ENCODE assay signal across 8 cellular contexts in the genomic region with DNA sequence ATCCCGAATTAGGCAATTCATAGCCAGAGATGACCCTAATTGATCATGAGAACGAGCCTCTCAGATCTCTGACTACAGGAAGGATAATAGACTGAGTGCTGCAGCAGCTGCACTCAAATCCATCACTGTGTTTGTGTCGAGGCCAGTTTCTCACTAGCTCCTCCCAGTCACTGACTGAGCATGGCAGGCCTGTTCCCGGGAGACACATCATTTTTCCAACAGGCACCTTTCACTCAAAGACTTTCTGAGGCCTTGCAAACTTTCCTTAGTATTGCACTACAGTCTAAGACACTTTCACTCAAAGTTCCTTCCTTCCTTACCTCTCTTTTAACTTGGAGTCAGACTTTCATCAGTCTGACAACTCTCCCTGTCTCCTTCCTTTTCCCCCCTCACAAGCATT. TPM values are rescaled to one million over a fixed set of nuclear protein-coding genes. Genes with fewer than 3 reads are reported as not detected.
A peak's percentile ranks its signal among the peaks of the same experiment; 100 is the strongest.
DNase-seq lines count a peak whose midpoint lies in the region; ATAC-seq and TF ChIP-seq lines count a peak whose summit lies in the region.

No MANE protein-coding gene starts in this region.

- no peak overlapping the region for H2BK15ac ChIP-seq in neuronal stem cell (ENCODE audit: low read length)

- H3K4me1 Mint-ChIP-seq in brain = peaks cover 49% of the 10 kb centered on the region

- no peak for TF ChIP-seq CTCF in brain (conservative IDR thresholded peaks at IDR 0.05)

- no peaks in the 10 kb centered on the region for H3K27me3 ChIP-seq in neuronal stem cell (ENCODE audit: control insufficient read depth in 3 of 3, insufficient read depth in 3 of 3, low read depth in 1 of 3, low read length in 3 of 3)

- no peaks in the 10 kb centered on the region for H3K9me3 Mint-ChIP-seq in brain

- H3K9ac ChIP-seq in neuronal stem cell (ENCODE audit: low read depth, low read length, poor library complexity) = no peak overlapping the region

- H3K4me3 ChIP-seq in neuronal stem cell (ENCODE audit: low read length in 2 of 2) = no peak overlapping the region

- peaks cover 7 to 10% of the 10 kb centered on the region in 2 donors for H3K4me1 ChIP-seq in neuronal stem cell (ENCODE audit: control insufficient read depth in 2 of 2, insufficient read depth in 1 of 2, low read depth in 1 of 2, low read length in 2 of 2)

- no peak overlapping the region for H4K91ac ChIP-seq in neuronal stem cell (ENCODE audit: low read depth, low read length, poor library complexity)

- intact Hi-C loops in left colon (cut with DNase I, micrococcal nuclease) = no loop called here

- H2AK5ac ChIP-seq in neuronal stem cell (ENCODE audit: low read depth, low read length) = no peak overlapping the region

- H3K27me3 Mint-ChIP-seq in brain = no peaks in the 10 kb centered on the region

- no peak overlapping the region for H2AFZ ChIP-seq in neuronal stem cell (ENCODE audit: low read length)

- no CpG with 5 or more reads among the region's 4 CpGs for WGBS in neuronal stem cell (ENCODE audit: extremely low coverage in 2 of 2, insufficient read length in 2 of 2, insufficient replicate concordance in 1 of 2), 2 donors

- peak overlapping the region; percentile 10 to 81 (median 41) for H3K27ac Mint-ChIP-seq in brain

- H3K36me3 ChIP-seq in neuronal stem cell (replicated peaks in 1 of 2; ENCODE audit: control insufficient read depth in 2 of 2, insufficient read depth in 2 of 2, low read length in 2 of 2) = peaks cover 0 to 6% of the 10 kb centered on the region in 2 donors

- no peak overlapping the region for H3K14ac ChIP-seq in neuronal stem cell (ENCODE audit: low read length)

- no peak overlapping the region for H3K4ac ChIP-seq in neuronal stem cell (ENCODE audit: low read length)

- no peak overlapping the region for H3K18ac ChIP-seq in neuronal stem cell (ENCODE audit: low read length)

- no peak overlapping the region for H2BK12ac ChIP-seq in neuronal stem cell (ENCODE audit: low read length)

- H3K79me1 ChIP-seq in neuronal stem cell (ENCODE audit: low read depth, low read length) = peaks cover 6% of the 10 kb centered on the region

- peak; percentile 6 to 52 for DNase-seq in NCI-H526 (lab: John Stamatoyannopoulos, UW)
- DNase-seq in NCI-H526 treated with DMSO at 0.1 percent for 48 hours (lab: John Stamatoyannopoulos, UW) = no peak
- DNase-seq in NCI-H1694 treated with DMSO at 0.1 percent for 48 hours (lab: John Stamatoyannopoulos, UW) = peak; percentile 11
- no peak for DNase-seq in neuronal stem cell (ENCODE audit: low spot score)
- DNase-seq in hepatic stellate cell (ENCODE audit: low spot score) = no peak
- no peak for DNase-seq in left colon

- H2BK120ac ChIP-seq in neuronal stem cell (ENCODE audit: low read depth, low read length) = no peak overlapping the region

- peaks cover 41% of the 10 kb centered on the region for H3K36me3 Mint-ChIP-seq in brain

- peak overlapping the region; percentile 39 for H3K27ac ChIP-seq in neuronal stem cell (replicated peaks; ENCODE audit: low read length)

- no peak overlapping the region for H2BK5ac ChIP-seq in neuronal stem cell (ENCODE audit: low read length)

- no peak overlapping the region for H3K23ac ChIP-seq in neuronal stem cell (ENCODE audit: low read depth, low read length, poor library complexity)

- no peak overlapping the region for H3K4me2 ChIP-seq in neuronal stem cell (ENCODE audit: insufficient read depth, low read length, poor library complexity, severe bottlenecking)

- ATAC-seq in HG02610 (IDR thresholded peaks at IDR 0.05; ENCODE audit: unreplicated experiment) (no peak), left colon (no peak)

- H4K8ac ChIP-seq in neuronal stem cell (ENCODE audit: low read depth, low read length) = no peak overlapping the region

- H3K4me3 Mint-ChIP-seq in brain = peak overlapping the region; percentile 9 to 42 (median 31)

- no peaks in the 10 kb centered on the region for H3K9me3 ChIP-seq in neuronal stem cell (replicated peaks in 1 of 2; ENCODE audit: control insufficient read depth in 2 of 2, insufficient read depth in 1 of 2, low read depth in 1 of 2, low read length in 2 of 2)

RNA-seq across cellular contexts. Expression of gene SOS1, which starts 13.7 kb away (rescaled TPM):
- 13.0 TPM for polyA plus RNA-seq in brain (ENCODE audit: insufficient read depth, low read depth, low replicate concordance)
- 29.4 TPM for polyA plus RNA-seq in neuronal stem cell (2013, experiment 1 of 2)
- polyA plus RNA-seq in neuronal stem cell (2013, experiment 2 of 2) = 32.4 TPM
- 10 to 100 TPM; 30.0 to 31.2 TPM for total RNA-seq in left colon

Comparison
In these comparisons a context has a peak if more than half of its experiments do, and no peak if none do; other contexts are left out.
1. DNase-seq: peak in NCI-H526 (2 of 2) and NCI-H1694 treated with DMSO at 0.1 percent for 48 hours (single experiment); none in NCI-H526 treated with DMSO at 0.1 percent for 48 hours (single experiment), neuronal stem cell (single experiment), hepatic stellate cell (single experiment) and left colon (0 of 2).